Comparison of ENCODE assay signal across 16 cellular contexts in the genomic region with DNA sequence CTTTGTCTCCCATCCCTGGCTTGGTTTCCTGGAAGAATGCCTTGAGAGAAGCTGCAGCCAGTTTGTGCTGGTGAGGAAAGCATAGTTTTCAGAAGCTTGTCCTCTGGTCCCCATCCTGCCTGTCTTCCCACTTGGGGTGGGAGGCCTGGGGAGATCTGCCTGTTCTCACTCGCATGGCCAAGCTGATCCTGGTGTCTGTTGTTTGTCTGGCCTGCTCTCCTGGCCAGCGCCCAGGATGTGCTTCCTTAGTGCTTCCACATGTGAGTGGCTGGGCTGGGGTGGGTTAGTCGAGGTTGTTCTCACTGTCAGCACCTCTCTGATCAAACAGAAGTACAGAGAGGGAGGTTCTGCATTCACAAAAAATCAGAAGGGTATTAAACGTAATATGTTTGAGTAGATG. TPM values are rescaled to one million over a fixed set of nuclear protein-coding genes. Genes with fewer than 3 reads are reported as not detected.
DNase-seq lines count a peak whose midpoint lies in the region; ATAC-seq and TF ChIP-seq lines count a peak whose summit lies in the region.
"Had no signal": no experiment of that assay in that cellular context is flagged by ENCODE, and none has a peak within 500 bp of the region (broad histone marks: within the 10 kb centered on the region; RNA-seq: fewer than 3 reads in every experiment).

No MANE protein-coding gene starts in this region.

- ATAC-seq in Right ventricle myocardium inferior, result peak; percentile 87
- ATAC-seq in mucosa of descending colon, result peak; percentile 38
- ATAC-seq in HG02981 (IDR thresholded peaks at IDR 0.05; ENCODE audit: unreplicated experiment), result no peak
- ATAC-seq in stimulated activated effector memory CD8-positive, alpha-beta T cell treated with anti-CD3 and anti-CD28 coated beads, Interleukin-12 subunit alpha, Interleukin-12 subunit beta, amount 100 ng/mL, for 72 hours, result no peak
- ATAC-seq in WTC11, result no peak

- H3K36me3 Mint-ChIP-seq in stimulated activated effector memory CD8-positive, alpha-beta T cell treated with anti-CD3 and anti-CD28 coated beads, Interleukin-12 subunit alpha, Interleukin-12 subunit beta, amount 100 ng/mL, for 72 hours, result no peaks in the 10 kb centered on the region
- no peaks in the 10 kb centered on the region for H3K36me3 Mint-ChIP-seq in WTC11

- H3K27ac ChIP-seq in right atrium auricular region, result peak overlapping the region in 1 of 2 donors; percentile 47

- POLR2A ChIA-PET in WTC11 (lab: Charles Lee), result no interaction called here

- no peak overlapping the region for H3K4me3 ChIP-seq in right atrium auricular region
- H3K4me3 ChIP-seq in mucosa of descending colon, result no peak overlapping the region

- no peaks in the 10 kb centered on the region for H3K27me3 Mint-ChIP-seq in WTC11 (ENCODE audit: low read depth)
- H3K27me3 Mint-ChIP-seq: CD4-positive, alpha-beta T cell had no signal

- no peaks in the 10 kb centered on the region for H3K36me3 ChIP-seq in right atrium auricular region
- H3K36me3 ChIP-seq in mucosa of descending colon (ENCODE audit: low read depth), result no peaks in the 10 kb centered on the region

- no peaks in the 10 kb centered on the region for H3K9me3 Mint-ChIP-seq in stimulated activated effector memory CD8-positive, alpha-beta T cell treated with anti-CD3 and anti-CD28 coated beads, Interleukin-12 subunit alpha, Interleukin-12 subunit beta, amount 100 ng/mL, for 72 hours
- H3K9me3 Mint-ChIP-seq in WTC11, result no peaks in the 10 kb centered on the region
- H3K9me3 Mint-ChIP-seq: CD4-positive, alpha-beta T cell had no signal

- H3K4me1 ChIP-seq in right atrium auricular region (peaks cover 0 to 46% of the 10 kb centered on the region in 2 donors), mucosa of descending colon (ENCODE audit: low read depth) (peaks cover 4% of the 10 kb centered on the region)

- no peaks in the 10 kb centered on the region for H3K27me3 ChIP-seq in right atrium auricular region

- CTCF ChIA-PET in WTC11 (lab: Charles Lee), result no interaction called here

- no peak overlapping the region for H3K4me3 Mint-ChIP-seq in stimulated activated effector memory CD8-positive, alpha-beta T cell treated with anti-CD3 and anti-CD28 coated beads, Interleukin-12 subunit alpha, Interleukin-12 subunit beta, amount 100 ng/mL, for 72 hours
- no peak overlapping the region for H3K4me3 Mint-ChIP-seq in WTC11
- H3K4me3 Mint-ChIP-seq: CD4-positive, alpha-beta T cell had no signal

- H3K27ac Mint-ChIP-seq in stimulated activated effector memory CD8-positive, alpha-beta T cell treated with anti-CD3 and anti-CD28 coated beads, Interleukin-12 subunit alpha, Interleukin-12 subunit beta, amount 100 ng/mL, for 72 hours, result no peak overlapping the region
- no peak overlapping the region for H3K27ac Mint-ChIP-seq in WTC11
- H3K27ac Mint-ChIP-seq: CD4-positive, alpha-beta T cell had no signal

- DNase-seq in Right ventricle myocardium inferior (ENCODE audit: missing footprints) (peak; percentile 88), right atrium auricular region (ENCODE audit: low spot score) (no peak), glomerular visceral epithelial cell (ENCODE audit: extremely low spot score) (peak; percentile 63), mucosa of descending colon (peak; percentile 38 to 46 (median 44)), WTC11 (ENCODE audit: low spot score) (no peak), MV-4-11 (lab: John Stamatoyannopoulos, UW) (no peak)
- no peak for DNase-seq in stimulated activated effector memory CD8-positive, alpha-beta T cell treated with anti-CD3 and anti-CD28 coated beads, Interleukin-12 subunit alpha, Interleukin-12 subunit beta, amount 100 ng/mL, for 72 hours (ENCODE audit: low spot score in 2 of 2)
- DNase-seq: 8988T; activated effector memory CD4-positive, alpha-beta T cell treated with anti-CD3 and anti-CD28 coated beads, Interleukin-2, amount 50 U/mL, for 16 hours; CD4-positive, alpha-beta T cell; Kasumi-1; NCI-H1694 treated with DMSO at 0.1 percent for 48 hours; NCI-H510A treated with DMSO at 0.1 percent for 48 hours; occipital lobe; OCI-M1 had no signal

- H3K9me3 ChIP-seq in right atrium auricular region, result no peaks in the 10 kb centered on the region
- no peaks in the 10 kb centered on the region for H3K9me3 ChIP-seq in mucosa of descending colon

- no peaks in the 10 kb centered on the region for H3K4me1 Mint-ChIP-seq in stimulated activated effector memory CD8-positive, alpha-beta T cell treated with anti-CD3 and anti-CD28 coated beads, Interleukin-12 subunit alpha, Interleukin-12 subunit beta, amount 100 ng/mL, for 72 hours
- peaks cover 15% of the 10 kb centered on the region for H3K4me1 Mint-ChIP-seq in WTC11

- intact Hi-C loops in Right ventricle myocardium inferior (cut with DNase I), result loop anchor here (5.0 kb wide), 3 partner anchors 34 to 141 kb away; no protein-coding TSS in a partner anchor
- intact Hi-C loops in mucosa of descending colon (cut with DNase I, micrococcal nuclease), result no loop called here

- no peak for TF ChIP-seq CTCF in right atrium auricular region (IDR thresholded peaks at IDR 0.05)
- no peak for TF ChIP-seq CTCF in mucosa of descending colon (IDR thresholded peaks at IDR 0.05)
- no peak for TF ChIP-seq CTCF in WTC11 (IDR thresholded peaks at IDR 0.05)

TF ChIP-seq in WTC11, 78 proteins besides CTCF, POLR2A, EP300 and RAD21:
- TF ChIP-seq, protein P1, sequence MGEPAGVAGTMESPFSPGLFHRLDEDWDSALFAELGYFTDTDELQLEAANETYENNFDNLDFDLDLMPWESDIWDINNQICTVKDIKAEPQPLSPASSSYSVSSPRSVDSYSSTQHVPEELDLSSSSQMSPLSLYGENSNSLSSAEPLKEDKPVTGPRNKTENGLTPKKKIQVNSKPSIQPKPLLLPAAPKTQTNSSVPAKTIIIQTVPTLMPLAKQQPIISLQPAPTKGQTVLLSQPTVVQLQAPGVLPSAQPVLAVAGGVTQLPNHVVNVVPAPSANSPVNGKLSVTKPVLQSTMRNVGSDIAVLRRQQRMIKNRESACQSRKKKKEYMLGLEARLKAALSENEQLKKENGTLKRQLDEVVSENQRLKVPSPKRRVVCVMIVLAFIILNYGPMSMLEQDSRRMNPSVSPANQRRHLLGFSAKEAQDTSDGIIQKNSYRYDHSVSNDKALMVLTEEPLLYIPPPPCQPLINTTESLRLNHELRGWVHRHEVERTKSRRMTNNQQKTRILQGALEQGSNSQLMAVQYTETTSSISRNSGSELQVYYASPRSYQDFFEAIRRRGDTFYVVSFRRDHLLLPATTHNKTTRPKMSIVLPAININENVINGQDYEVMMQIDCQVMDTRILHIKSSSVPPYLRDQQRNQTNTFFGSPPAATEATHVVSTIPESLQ (CRISPR knock-in tag; IDR thresholded peaks at IDR 0.05), result no peak
- no peak for TF ChIP-seq TP53 (CRISPR knock-in tag; IDR thresholded peaks at IDR 0.05)
- TF ChIP-seq, protein P2, sequence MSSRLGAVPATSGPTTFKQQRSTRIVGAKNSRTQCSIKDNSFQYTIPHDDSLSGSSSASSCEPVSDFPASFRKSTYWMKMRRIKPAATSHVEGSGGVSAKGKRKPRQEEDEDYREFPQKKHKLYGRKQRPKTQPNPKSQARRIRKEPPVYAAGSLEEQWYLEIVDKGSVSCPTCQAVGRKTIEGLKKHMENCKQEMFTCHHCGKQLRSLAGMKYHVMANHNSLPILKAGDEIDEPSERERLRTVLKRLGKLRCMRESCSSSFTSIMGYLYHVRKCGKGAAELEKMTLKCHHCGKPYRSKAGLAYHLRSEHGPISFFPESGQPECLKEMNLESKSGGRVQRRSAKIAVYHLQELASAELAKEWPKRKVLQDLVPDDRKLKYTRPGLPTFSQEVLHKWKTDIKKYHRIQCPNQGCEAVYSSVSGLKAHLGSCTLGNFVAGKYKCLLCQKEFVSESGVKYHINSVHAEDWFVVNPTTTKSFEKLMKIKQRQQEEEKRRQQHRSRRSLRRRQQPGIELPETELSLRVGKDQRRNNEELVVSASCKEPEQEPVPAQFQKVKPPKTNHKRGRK (CRISPR knock-in tag; IDR thresholded peaks at IDR 0.05; ENCODE audit: borderline replicate concordance), result no peak
- TF ChIP-seq NR2C2 (CRISPR knock-in tag; IDR thresholded peaks at IDR 0.05), result no peak
- TF ChIP-seq ZNF671 (CRISPR knock-in tag; IDR thresholded peaks at IDR 0.05), result no peak
- TF ChIP-seq, protein P3, sequence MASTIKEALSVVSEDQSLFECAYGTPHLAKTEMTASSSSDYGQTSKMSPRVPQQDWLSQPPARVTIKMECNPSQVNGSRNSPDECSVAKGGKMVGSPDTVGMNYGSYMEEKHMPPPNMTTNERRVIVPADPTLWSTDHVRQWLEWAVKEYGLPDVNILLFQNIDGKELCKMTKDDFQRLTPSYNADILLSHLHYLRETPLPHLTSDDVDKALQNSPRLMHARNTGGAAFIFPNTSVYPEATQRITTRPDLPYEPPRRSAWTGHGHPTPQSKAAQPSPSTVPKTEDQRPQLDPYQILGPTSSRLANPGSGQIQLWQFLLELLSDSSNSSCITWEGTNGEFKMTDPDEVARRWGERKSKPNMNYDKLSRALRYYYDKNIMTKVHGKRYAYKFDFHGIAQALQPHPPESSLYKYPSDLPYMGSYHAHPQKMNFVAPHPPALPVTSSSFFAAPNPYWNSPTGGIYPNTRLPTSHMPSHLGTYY (CRISPR knock-in tag; IDR thresholded peaks at IDR 0.05), result no peak
- no peak for TF ChIP-seq SMAD3 (CRISPR knock-in tag; IDR thresholded peaks at IDR 0.05; ENCODE audit: borderline replicate concordance)
- TF ChIP-seq, protein P4, sequence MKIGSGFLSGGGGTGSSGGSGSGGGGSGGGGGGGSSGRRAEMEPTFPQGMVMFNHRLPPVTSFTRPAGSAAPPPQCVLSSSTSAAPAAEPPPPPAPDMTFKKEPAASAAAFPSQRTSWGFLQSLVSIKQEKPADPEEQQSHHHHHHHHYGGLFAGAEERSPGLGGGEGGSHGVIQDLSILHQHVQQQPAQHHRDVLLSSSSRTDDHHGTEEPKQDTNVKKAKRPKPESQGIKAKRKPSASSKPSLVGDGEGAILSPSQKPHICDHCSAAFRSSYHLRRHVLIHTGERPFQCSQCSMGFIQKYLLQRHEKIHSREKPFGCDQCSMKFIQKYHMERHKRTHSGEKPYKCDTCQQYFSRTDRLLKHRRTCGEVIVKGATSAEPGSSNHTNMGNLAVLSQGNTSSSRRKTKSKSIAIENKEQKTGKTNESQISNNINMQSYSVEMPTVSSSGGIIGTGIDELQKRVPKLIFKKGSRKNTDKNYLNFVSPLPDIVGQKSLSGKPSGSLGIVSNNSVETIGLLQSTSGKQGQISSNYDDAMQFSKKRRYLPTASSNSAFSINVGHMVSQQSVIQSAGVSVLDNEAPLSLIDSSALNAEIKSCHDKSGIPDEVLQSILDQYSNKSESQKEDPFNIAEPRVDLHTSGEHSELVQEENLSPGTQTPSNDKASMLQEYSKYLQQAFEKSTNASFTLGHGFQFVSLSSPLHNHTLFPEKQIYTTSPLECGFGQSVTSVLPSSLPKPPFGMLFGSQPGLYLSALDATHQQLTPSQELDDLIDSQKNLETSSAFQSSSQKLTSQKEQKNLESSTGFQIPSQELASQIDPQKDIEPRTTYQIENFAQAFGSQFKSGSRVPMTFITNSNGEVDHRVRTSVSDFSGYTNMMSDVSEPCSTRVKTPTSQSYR (CRISPR knock-in tag; IDR thresholded peaks at IDR 0.05), result no peak

RNA-seq across cellular contexts. Expression of a gene that starts 49.5 kb away (rescaled TPM):
- total RNA-seq in Right ventricle myocardium inferior (102 TPM), right atrium auricular region (100 to 1,000 TPM in 1 of 2 donors, 10 to 100 TPM in 1; 80.1 to 106 TPM), mucosa of descending colon (10 to 100 TPM; 15.3 to 41.1 (median 19.6) TPM), WTC11 (2021) (8.6 to 11.1 TPM (median 9.2 TPM) in 3 replicates)

Comparison
In these comparisons a context has a peak if more than half of its experiments do, and no peak if none do; other contexts are left out.
1. DNase-seq: peak in Right ventricle myocardium inferior (single experiment), glomerular visceral epithelial cell (single experiment) and mucosa of descending colon (3 of 3); none in right atrium auricular region (single experiment), stimulated activated effector memory CD8-positive, alpha-beta T cell treated with anti-CD3 and anti-CD28 coated beads, Interleukin-12 subunit alpha, Interleukin-12 subunit beta, amount 100 ng/mL, for 72 hours (0 of 2), WTC11 (single experiment) and MV-4-11 (single experiment).
2. ATAC-seq: peak in Right ventricle myocardium inferior (single experiment) and mucosa of descending colon (single experiment); none in HG02981 (single experiment), stimulated activated effector memory CD8-positive, alpha-beta T cell treated with anti-CD3 and anti-CD28 coated beads, Interleukin-12 subunit alpha, Interleukin-12 subunit beta, amount 100 ng/mL, for 72 hours (single experiment) and WTC11 (single experiment).